Comparison of ENCODE assay signal across 1 cellular context in genomic region chr1:99594205-99594604, GRCh38.
TF ChIP-seq lines count a peak whose summit lies in the region.

No MANE protein-coding gene starts in this region.

TF ChIP-seq in K562, 482 proteins besides CTCF, POLR2A, EP300 and RAD21:
- TF ChIP-seq CBFA2T3 (IDR thresholded peaks at IDR 0.05) (peak; percentile 22; the same call in 1 of the 2 replicates), SMARCA4 (IDR thresholded peaks at IDR 0.05) (0 out of 2 replicates have a peak, but pooled peaks have one; percentile 18), ZNF24 (IDR thresholded peaks at IDR 0.05) (0 out of 2 replicates have a peak, but pooled peaks have one; percentile 16), U2AF2 (optimal IDR thresholded peaks at IDR 0.05; ENCODE audit: low read depth, low read length) (no peak), EP400 (IDR thresholded peaks at IDR 0.05) (no peak), DPF2 (IDR thresholded peaks at IDR 0.05) (no peak), NCOA1 (IDR thresholded peaks at IDR 0.05; ENCODE audit: low read depth) (no peak), GABPB1 (CRISPR knock-in tag; IDR thresholded peaks at IDR 0.05) (no peak), ETV1 (tag; conservative IDR thresholded peaks at IDR 0.05; ENCODE audit: low read depth) (peak; percentile 42), HDAC8 (tag; IDR thresholded peaks at IDR 0.05) (no peak), GATAD2A (IDR thresholded peaks at IDR 0.05) (no peak), GABPA (tag; conservative IDR thresholded peaks at IDR 0.05; ENCODE audit: low read depth) (no peak), ARID1B (IDR thresholded peaks at IDR 0.05) (peak; percentile 33; the same call in 1 of the 2 replicates), HOMEZ (CRISPR knock-in tag; IDR thresholded peaks at IDR 0.05) (no peak)
